ENCODE assay signal across 1 cellular context in the genomic region with DNA sequence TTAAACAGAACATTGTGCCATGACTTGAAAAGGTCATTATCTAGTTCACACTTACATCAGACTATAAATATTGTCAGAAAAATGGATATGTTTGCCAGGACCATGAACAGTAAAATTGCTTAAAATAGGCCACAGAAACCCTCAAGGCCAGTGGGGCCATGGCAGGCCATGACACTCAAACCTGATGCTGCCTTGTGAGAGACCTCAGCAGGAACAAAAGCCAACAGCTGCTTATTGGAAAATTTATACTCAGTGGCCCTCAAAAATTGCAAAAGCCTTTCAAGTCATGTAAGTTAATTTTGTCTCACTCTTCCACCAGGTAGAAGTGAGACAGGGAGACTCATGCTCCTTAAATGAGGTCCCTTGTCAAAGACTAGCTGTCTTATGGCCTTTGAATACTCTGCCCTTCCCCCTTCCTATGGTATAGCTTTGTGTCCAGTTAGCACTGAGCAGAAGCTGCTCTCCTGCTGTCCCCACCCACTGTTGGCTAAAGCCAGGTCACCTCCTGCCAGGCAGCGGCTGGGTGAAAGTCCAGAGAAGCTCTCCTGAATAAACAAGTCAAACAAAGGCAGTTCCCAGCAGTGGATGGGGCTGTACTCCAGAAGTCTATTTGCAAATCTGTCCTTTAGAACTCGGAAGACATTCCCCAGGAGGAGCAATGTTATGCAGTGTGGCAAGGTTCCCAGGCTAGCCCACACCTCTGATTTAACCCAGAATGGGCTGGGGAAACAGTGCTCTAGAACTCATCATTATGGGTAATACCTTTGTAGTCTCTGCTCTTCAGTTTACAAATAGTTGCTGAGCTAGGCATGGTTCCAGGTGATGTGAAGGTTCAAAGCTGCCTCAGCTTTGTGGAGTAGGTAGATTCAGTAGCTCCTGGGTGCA.
TF ChIP-seq lines count a peak whose summit lies in the region.

No MANE protein-coding gene starts in this region.

TF ChIP-seq in IMR-90, 13 proteins besides CTCF, POLR2A, EP300 and RAD21 (continued from another document):
- TF ChIP-seq RFX5 (IDR thresholded peaks at IDR 0.05; ENCODE audit: low read depth, low read length) (no peak), CEBPB (IDR thresholded peaks at IDR 0.05; ENCODE audit: low read depth, low read length) (no peak), MAFK (IDR thresholded peaks at IDR 0.05; ENCODE audit: low read depth, low read length) (no peak), SMC3 (IDR thresholded peaks at IDR 0.05; ENCODE audit: low read depth, low read length) (no peak), CHD1 (IDR thresholded peaks at IDR 0.05; ENCODE audit: low read depth, low read length) (no peak), BHLHE40 (IDR thresholded peaks at IDR 0.05; ENCODE audit: low read depth, low read length) (no peak), FOS (IDR thresholded peaks at IDR 0.05; ENCODE audit: low read depth, low read length) (no peak), MAZ (IDR thresholded peaks at IDR 0.05; ENCODE audit: borderline replicate concordance, low read depth, low read length) (no peak)
- TF ChIP-seq, protein P1, sequence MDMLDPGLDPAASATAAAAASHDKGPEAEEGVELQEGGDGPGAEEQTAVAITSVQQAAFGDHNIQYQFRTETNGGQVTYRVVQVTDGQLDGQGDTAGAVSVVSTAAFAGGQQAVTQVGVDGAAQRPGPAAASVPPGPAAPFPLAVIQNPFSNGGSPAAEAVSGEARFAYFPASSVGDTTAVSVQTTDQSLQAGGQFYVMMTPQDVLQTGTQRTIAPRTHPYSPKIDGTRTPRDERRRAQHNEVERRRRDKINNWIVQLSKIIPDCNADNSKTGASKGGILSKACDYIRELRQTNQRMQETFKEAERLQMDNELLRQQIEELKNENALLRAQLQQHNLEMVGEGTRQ (IDR thresholded peaks at IDR 0.05; ENCODE audit: low read depth, low read length): no peak
